In the genomic region with DNA sequence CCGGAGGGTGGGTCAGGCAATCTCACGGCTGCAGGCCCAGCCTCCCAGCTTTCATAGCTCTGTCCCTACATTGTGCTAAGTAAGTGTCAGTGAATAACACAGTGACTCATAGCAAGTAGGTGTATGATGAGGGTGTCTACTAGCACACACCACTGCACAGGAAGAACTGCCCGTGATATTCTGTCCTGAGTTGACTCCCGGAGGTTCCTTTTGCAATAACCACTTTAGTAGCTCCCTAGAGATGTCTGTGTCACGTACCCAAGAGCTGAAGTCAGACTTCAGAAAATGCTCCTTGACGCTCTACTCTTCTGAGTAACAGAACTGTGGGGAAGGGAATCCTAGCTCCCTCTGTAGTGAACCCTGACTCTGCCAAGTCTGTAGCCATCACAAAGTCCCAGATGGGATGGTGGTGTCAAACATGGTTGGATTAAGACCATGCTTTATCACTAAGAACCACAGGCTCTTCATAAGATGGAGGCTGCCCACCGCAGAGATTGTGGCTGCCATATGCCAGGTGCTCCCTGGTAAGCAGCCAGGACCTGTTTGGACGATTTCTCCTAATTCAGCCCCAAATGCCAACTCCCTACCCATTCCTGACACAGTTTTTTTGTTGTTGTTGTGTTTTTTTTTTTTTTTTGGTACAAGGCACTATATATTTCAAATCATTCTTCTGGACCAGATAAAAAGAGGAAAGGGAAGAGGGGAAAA, we compare ENCODE assay signal across 11 cellular contexts.
A peak's percentile ranks its signal among the peaks of the same experiment; 100 is the strongest.
DNase-seq lines count a peak whose midpoint lies in the region; ATAC-seq and TF ChIP-seq lines count a peak whose summit lies in the region.
"Had no signal": no experiment of that assay in that cellular context is flagged by ENCODE, and none has a peak within 500 bp of the region (broad histone marks: within the 10 kb centered on the region; RNA-seq: fewer than 3 reads in every experiment).

No MANE protein-coding gene starts in this region.

- POLR2A ChIA-PET in HCT116 (lab: Charles Lee) = no interaction called here

- RAD21 ChIA-PET in HCT116 (lab: Charles Lee; ENCODE audit: low non-redundant PET in 1 of 2, low total read pairs in 2 of 2, uncharacterized antibody in 2 of 2, unreplicated experiment in 2 of 2) = no interaction called here

- TF ChIP-seq POLR2A in HCT116 (IDR thresholded peaks at IDR 0.05; ENCODE audit: borderline replicate concordance, extremely low read depth, insufficient read depth, insufficient read length) = no peak

- H3K36me3 ChIP-seq in BLaER1 treated with 17β-estradiol and CSF1 and Interleukin-3, amounts not matched to agents 10 nM and 100 nM = no peaks in the 10 kb centered on the region
- H3K36me3 ChIP-seq in HCT116 (ENCODE audit: control insufficient read depth in 1 of 2, insufficient read depth in 2 of 2, low read length in 2 of 2) (no peaks in the 10 kb centered on the region), left lung (no peaks in the 10 kb centered on the region)
- H3K36me3 ChIP-seq: ovary had no signal

- no peaks in the 10 kb centered on the region for H4K20me1 ChIP-seq in BLaER1 treated with 17β-estradiol and CSF1 and Interleukin-3, amounts not matched to agents 10 nM and 100 nM
- no peaks in the 10 kb centered on the region for H4K20me1 ChIP-seq in HCT116 (ENCODE audit: insufficient read depth)

- no peak overlapping the region for H3K4me3 ChIP-seq in BLaER1 treated with 17β-estradiol and CSF1 and Interleukin-3, amounts not matched to agents 10 nM and 100 nM
- H3K4me3 ChIP-seq in HCT116 (replicated peaks in 1 of 2; ENCODE audit: low read depth in 1 of 2, low read length in 2 of 2) (no peak overlapping the region), left lung (no peak overlapping the region)
- H3K4me3 ChIP-seq: coronary artery, ovary had no signal

- H3K4me1 ChIP-seq in BLaER1 treated with 17β-estradiol and CSF1 and Interleukin-3, amounts not matched to agents 10 nM and 100 nM = peaks cover 22 to 41% (median 34%) of the 10 kb centered on the region in 10 experiments
- no peaks in the 10 kb centered on the region for H3K4me1 ChIP-seq in HCT116 (ENCODE audit: control insufficient read depth in 1 of 2, insufficient read depth in 2 of 2, low read length in 2 of 2)
- H3K4me1 ChIP-seq in left lung = no peaks in the 10 kb centered on the region

- H3K27ac ChIP-seq in BLaER1 treated with 17β-estradiol and CSF1 and Interleukin-3, amounts not matched to agents 10 nM and 100 nM = peak overlapping the region in 5 of 11 experiments; percentile 21 to 71 (median 68); a peak in 9 of 22 replicates
- no peak overlapping the region for H3K27ac ChIP-seq in HCT116 (ENCODE audit: low read depth, low read length)
- no peak overlapping the region for H3K27ac ChIP-seq in left lung
- H3K27ac ChIP-seq: coronary artery, ovary had no signal

- no peak for TF ChIP-seq CTCF in HCT116 (IDR thresholded peaks at IDR 0.05 in 2 of 3, conservative IDR thresholded peaks at IDR 0.05 in 1 of 3; ENCODE audit: borderline replicate concordance in 1 of 3, insufficient read depth in 1 of 3, low read depth in 2 of 3, low read length in 2 of 3)
- TF ChIP-seq CTCF in left lung (IDR thresholded peaks at IDR 0.05) = no peak

- BruUV-seq in HCT116 (replicated peaks; lab: Mats Ljungman, UMichigan) = no TSS peak

- H3K79me2 ChIP-seq in HCT116 (ENCODE audit: insufficient read depth, low read length) = no peaks in the 10 kb centered on the region

- no peaks in the 10 kb centered on the region for H3K9me3 ChIP-seq in BLaER1 treated with 17β-estradiol and CSF1 and Interleukin-3, amounts not matched to agents 10 nM and 100 nM (replicated peaks in 1 of 11)
- H3K9me3 ChIP-seq in HCT116 (ENCODE audit: control insufficient read depth in 1 of 2, insufficient read depth in 1 of 2, low read depth in 1 of 2, low read length in 2 of 2) (no peaks in the 10 kb centered on the region), left lung (no peaks in the 10 kb centered on the region)
- H3K9me3 ChIP-seq: ovary had no signal

- DNase-seq in HCT116 (ENCODE audit: low read depth, low spot score) (no peak), amniotic epithelial cell (ENCODE audit: low read depth) (peak; percentile 84), left lung (no peak), NCI-H1092 (lab: John Stamatoyannopoulos, UW) (no peak), DMS79 (lab: John Stamatoyannopoulos, UW) (no peak)
- DNase-seq: NCI-H187 treated with DMSO at 0.1 percent for 48 hours, ovary had no signal

- CTCF ChIA-PET in HCT116 (lab: Charles Lee) = no interaction called here

- H3K9ac ChIP-seq in BLaER1 treated with 17β-estradiol and CSF1 and Interleukin-3, amounts not matched to agents 10 nM and 100 nM = peak overlapping the region in 3 of 11 experiments; percentile 15 to 43 (median 28); a peak in 3 of 22 replicates
- no peak overlapping the region for H3K9ac ChIP-seq in HCT116 (ENCODE audit: low read length)

- H3K27me3 ChIP-seq in BLaER1 treated with 17β-estradiol and CSF1 and Interleukin-3, amounts not matched to agents 10 nM and 100 nM = no peaks in the 10 kb centered on the region
- H3K27me3 ChIP-seq in HCT116 (ENCODE audit: insufficient read depth, low read length) (peaks cover 70% of the 10 kb centered on the region), left lung (peaks cover 0 to 11% of the 10 kb centered on the region in 2 donors)
- H3K27me3 ChIP-seq: ovary had no signal

- TF ChIP-seq RAD21 in HCT116 (IDR thresholded peaks at IDR 0.05; ENCODE audit: low read depth) = no peak

- H3K9me2 ChIP-seq in HCT116 (ENCODE audit: insufficient read depth) = no peaks in the 10 kb centered on the region

- peak overlapping the region; percentile 55 to 87 (median 68) for H3K4me2 ChIP-seq in BLaER1 treated with 17β-estradiol and CSF1 and Interleukin-3, amounts not matched to agents 10 nM and 100 nM
- H3K4me2 ChIP-seq in HCT116 (ENCODE audit: low read length) = no peak overlapping the region

- ATAC-seq in HCT116 (0 out of 2 replicates have a peak, but pooled peaks have one; percentile 22), left lung (peak; percentile 21), GM21367 (IDR thresholded peaks at IDR 0.05; ENCODE audit: unreplicated experiment) (no peak), GM19035 (IDR thresholded peaks at IDR 0.05; ENCODE audit: unreplicated experiment) (no peak)

- no peak overlapping the region for H2AFZ ChIP-seq in HCT116 (ENCODE audit: low read depth, low read length, poor library complexity, severe bottlenecking)

- intact Hi-C loops in HCT116 (cut with micrococcal nuclease) (no loop called here), left lung (cut with DNase I) (no loop called here)

TF ChIP-seq in HCT116, 20 proteins besides CTCF, POLR2A, EP300 and RAD21:
- TF ChIP-seq JUND (IDR thresholded peaks at IDR 0.05) (no peak), SP1 (IDR thresholded peaks at IDR 0.05; ENCODE audit: low read depth) (no peak), YY1 (IDR thresholded peaks at IDR 0.05; ENCODE audit: extremely low read depth, insufficient replicate concordance, low read depth, low read length) (no peak), TCF7L2 (IDR thresholded peaks at IDR 0.05; ENCODE audit: borderline replicate concordance, extremely low read depth, insufficient read depth, insufficient read length) (no peak), POLR2AphosphoS5 (IDR thresholded peaks at IDR 0.05; ENCODE audit: low read depth, low read length) (no peak), EZH2 (IDR thresholded peaks at IDR 0.05) (no peak), EZH2phosphoT487 (IDR thresholded peaks at IDR 0.05; ENCODE audit: borderline replicate concordance) (no peak)

Comparison
In these comparisons a context has a peak if more than half of its experiments do, and no peak if none do; other contexts are left out.
1. ATAC-seq: peak in HCT116 (single experiment) and left lung (single experiment); none in GM21367 (single experiment) and GM19035 (single experiment).